In the genomic region with DNA sequence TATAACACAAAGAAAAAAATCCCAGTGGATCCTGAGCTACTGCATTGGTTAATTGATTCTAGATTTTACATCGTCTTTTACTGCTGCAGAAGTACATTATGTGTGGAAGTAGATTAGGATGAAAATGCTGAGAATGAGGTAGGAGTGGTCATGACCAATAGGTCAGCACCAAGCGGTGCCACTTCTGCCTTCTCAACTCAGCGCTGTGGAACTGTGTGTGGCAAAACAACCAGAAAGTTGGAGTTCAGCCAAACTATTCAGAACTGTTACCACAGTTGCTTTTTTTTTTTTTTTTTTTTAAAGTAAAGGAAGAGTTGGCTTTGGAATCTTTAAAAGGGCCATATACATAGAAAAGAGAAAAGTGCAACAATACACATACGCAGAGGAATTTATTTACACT, we compare ENCODE assay signal across 11 cellular contexts. TPM values are rescaled to one million over a fixed set of nuclear protein-coding genes. Genes with fewer than 3 reads are reported as not detected.
DNase-seq lines count a peak whose midpoint lies in the region; ATAC-seq and TF ChIP-seq lines count a peak whose summit lies in the region.
"Had no signal": no experiment of that assay in that cellular context is flagged by ENCODE, and none has a peak within 500 bp of the region (broad histone marks: within the 10 kb centered on the region; RNA-seq: fewer than 3 reads in every experiment).

No MANE protein-coding gene starts in this region.

- H3K4me3 ChIP-seq in mammary epithelial cell (replicated peaks in 1 of 3; ENCODE audit: insufficient read depth in 1 of 3, low read depth in 2 of 3, low read length in 3 of 3) (no peak overlapping the region), PC-3 (ENCODE audit: low read length) (no peak overlapping the region)
- H3K4me3 ChIP-seq: ovary had no signal

- BruUV-seq in mammary epithelial cell (replicated peaks; lab: Mats Ljungman, UMichigan) (no TSS peak), PC-3 (replicated peaks; lab: Mats Ljungman, UMichigan) (no TSS peak)

- H3F3A ChIP-seq in PC-3 (ENCODE audit: low read length, unreplicated experiment): no peaks in the 10 kb centered on the region

- H2AFZ ChIP-seq in mammary epithelial cell (ENCODE audit: low read depth, low read length): no peak overlapping the region
- H2AFZ ChIP-seq in PC-3 (ENCODE audit: low read length): no peak overlapping the region

- H3K36me3 ChIP-seq in mammary epithelial cell (ENCODE audit: insufficient read depth, low read length) (no peaks in the 10 kb centered on the region), PC-3 (ENCODE audit: low read depth, low read length) (no peaks in the 10 kb centered on the region)
- H3K36me3 ChIP-seq: ovary had no signal

- H3K4me1 Mint-ChIP-seq in activated naive CD8-positive, alpha-beta T cell treated with anti-CD3 and anti-CD28 coated beads, Interleukin-2, amount 50 U/mL, for 24 hours: peaks cover 8% of the 10 kb centered on the region
- H3K4me1 Mint-ChIP-seq in T-cell: peaks cover 17 to 31% (median 24%) of the 10 kb centered on the region in 3 donors

- H3K79me2 ChIP-seq in mammary epithelial cell (ENCODE audit: insufficient read depth, low read length) (no peaks in the 10 kb centered on the region), PC-3 (ENCODE audit: low read length) (no peaks in the 10 kb centered on the region)

- no peaks in the 10 kb centered on the region for H3K9me3 ChIP-seq in mammary epithelial cell (replicated peaks; ENCODE audit: insufficient read depth, low read length)
- H3K9me3 ChIP-seq in PC-3 (ENCODE audit: low read length): no peaks in the 10 kb centered on the region
- H3K9me3 ChIP-seq: ovary had no signal

- no peaks in the 10 kb centered on the region for H3K36me3 Mint-ChIP-seq in activated naive CD8-positive, alpha-beta T cell treated with anti-CD3 and anti-CD28 coated beads, Interleukin-2, amount 50 U/mL, for 24 hours (ENCODE audit: low read depth)
- H3K36me3 Mint-ChIP-seq in T-cell: peaks cover 24% of the 10 kb centered on the region

- no peak for TF ChIP-seq CTCF in mammary epithelial cell (conservative IDR thresholded peaks at IDR 0.05 in 1 of 2, IDR thresholded peaks at IDR 0.05 in 1 of 2; ENCODE audit: extremely low read depth in 1 of 2, insufficient read depth in 1 of 2, low read depth in 1 of 2, low read length in 2 of 2)
- TF ChIP-seq CTCF in PC-3 (conservative IDR thresholded peaks at IDR 0.05; ENCODE audit: low read depth, low read length): no peak

- H3K27me3 ChIP-seq in mammary epithelial cell (ENCODE audit: insufficient read depth, low read length) (no peaks in the 10 kb centered on the region), PC-3 (ENCODE audit: low read length) (no peaks in the 10 kb centered on the region)
- H3K27me3 ChIP-seq: ovary had no signal

- no peaks in the 10 kb centered on the region for H4K20me1 ChIP-seq in mammary epithelial cell (ENCODE audit: insufficient read depth, low read length)
- H4K20me1 ChIP-seq in PC-3 (ENCODE audit: low read length): no peaks in the 10 kb centered on the region

- dilution Hi-C loops in mammary epithelial cell (cut with HindIII; ENCODE audit: low sequenced_read_pairs): no loop called here

- POLR2A ChIA-PET in PC-3 (lab: Charles Lee; ENCODE audit: unreplicated experiment) (no interaction called here), T-cell (lab: Charles Lee) (no interaction called here)

- WGBS in mammary epithelial cell (ENCODE audit: low coverage, missing lambda C conversion rate): 70% methylated on average over 4 of the region's 4 CpGs

- H3K9me2 ChIP-seq in PC-3 (replicated peaks; ENCODE audit: low read length): no peaks in the 10 kb centered on the region

- H3K27me3 Mint-ChIP-seq in activated naive CD8-positive, alpha-beta T cell treated with anti-CD3 and anti-CD28 coated beads, Interleukin-2, amount 50 U/mL, for 24 hours: no peaks in the 10 kb centered on the region
- no peaks in the 10 kb centered on the region for H3K27me3 Mint-ChIP-seq in T-cell

- in situ Hi-C loops in mammary epithelial cell (cut with MboI; ENCODE audit: low sequenced_read_pairs in 2 of 2): no loop called here

- intact Hi-C loops in mammary epithelial cell (cut with micrococcal nuclease) (no loop called here), PC-3 (cut with micrococcal nuclease) (no loop called here)

- H3K4me1 ChIP-seq in mammary epithelial cell (ENCODE audit: insufficient read depth, low read length) (no peaks in the 10 kb centered on the region), PC-3 (ENCODE audit: insufficient read depth, low read length) (no peaks in the 10 kb centered on the region)

- H3K4me3 Mint-ChIP-seq in activated naive CD8-positive, alpha-beta T cell treated with anti-CD3 and anti-CD28 coated beads, Interleukin-2, amount 50 U/mL, for 24 hours: no peak overlapping the region
- no peak overlapping the region for H3K4me3 Mint-ChIP-seq in T-cell

- no peak for ATAC-seq in activated naive CD8-positive, alpha-beta T cell treated with anti-CD3 and anti-CD28 coated beads, Interleukin-2, amount 50 U/mL, for 24 hours
- no peak for ATAC-seq in GM19035 (IDR thresholded peaks at IDR 0.05; ENCODE audit: unreplicated experiment)
- ATAC-seq in PC-3: no peak
- ATAC-seq in T-cell (replicated peaks in 1 of 4): no peak

- H3K4me2 ChIP-seq in mammary epithelial cell (ENCODE audit: insufficient read depth, low read depth, low read length) (no peak overlapping the region), PC-3 (ENCODE audit: low read length) (no peak overlapping the region)

- H3K27ac ChIP-seq in mammary epithelial cell (ENCODE audit: insufficient read depth, low read depth, low read length) (no peak overlapping the region), PC-3 (ENCODE audit: low read length) (no peak overlapping the region)
- H3K27ac ChIP-seq: ovary had no signal

- no peaks in the 10 kb centered on the region for H3K9me3 Mint-ChIP-seq in activated naive CD8-positive, alpha-beta T cell treated with anti-CD3 and anti-CD28 coated beads, Interleukin-2, amount 50 U/mL, for 24 hours
- peaks cover 0 to 10% (median 6%) of the 10 kb centered on the region in 3 donors for H3K9me3 Mint-ChIP-seq in T-cell

- H3K9ac ChIP-seq in mammary epithelial cell (ENCODE audit: insufficient read depth, low read length) (no peak overlapping the region), PC-3 (ENCODE audit: low read length) (no peak overlapping the region)

- H3K27ac Mint-ChIP-seq in activated naive CD8-positive, alpha-beta T cell treated with anti-CD3 and anti-CD28 coated beads, Interleukin-2, amount 50 U/mL, for 24 hours: no peak overlapping the region
- H3K27ac Mint-ChIP-seq in T-cell: no peak overlapping the region

- CTCF ChIA-PET in mammary epithelial cell (lab: Charles Lee; ENCODE audit: low non-redundant PET): no interaction called here
- CTCF ChIA-PET in PC-3 (lab: Charles Lee): no interaction called here
- CTCF ChIA-PET in T-cell (lab: Charles Lee): no interaction called here

- peak; percentile 49 for DNase-seq in Daoy (ENCODE audit: low read depth)
- DNase-seq in NCI-H2029 treated with DMSO at 0.1 percent for 48 hours (lab: John Stamatoyannopoulos, UW): peak; percentile 47
- DNase-seq in mammary epithelial cell: peak; percentile 28
- DNase-seq in medulla oblongata (ENCODE audit: extremely low spot score): peak; percentile 28
- no peak for DNase-seq in activated naive CD8-positive, alpha-beta T cell treated with anti-CD3 and anti-CD28 coated beads, Interleukin-2, amount 50 U/mL, for 24 hours
- no peak for DNase-seq in PC-3
- DNase-seq in T-cell: no peak
- DNase-seq: activated CD4-positive, CD25-positive, alpha-beta regulatory T cell; NCI-H1092; ovary had no signal

RNA-seq across cellular contexts. Expression of gene POU5F2, which starts 24.2 kb away (rescaled TPM):
- 0.29 and 0.57 TPM in 2 replicates for total RNA-seq in Daoy (2014; rRNA removed; shearing (Covaris generic))
- total RNA-seq in mammary epithelial cell (1 to 10 TPM in 1 of 2 donors, under 1 TPM in 1; 0.61 to 2.3 TPM), PC-3 (2014; rRNA removed) (0.46 and 0.66 TPM in 2 replicates), T-cell (1 to 10 TPM; 1.5 to 4.0 (median 2.0) TPM)
- not detected for polyA plus RNA-seq in mammary epithelial cell
- polyA minus RNA-seq in mammary epithelial cell: not detected

Comparison
In these comparisons a context has a peak if more than half of its experiments do, and no peak if none do; other contexts are left out.
1. DNase-seq: peak in Daoy (single experiment), NCI-H2029 treated with DMSO at 0.1 percent for 48 hours (single experiment), mammary epithelial cell (single experiment) and medulla oblongata (single experiment); none in activated naive CD8-positive, alpha-beta T cell treated with anti-CD3 and anti-CD28 coated beads, Interleukin-2, amount 50 U/mL, for 24 hours (single experiment), PC-3 (single experiment) and T-cell (0 of 34).